ENCODE assay signal across 9 cellular contexts in genomic region chr7:155509725-155510551, GRCh38. TPM values are rescaled to one million over a fixed set of nuclear protein-coding genes. Genes with fewer than 3 reads are reported as not detected.
A peak's percentile ranks its signal among the peaks of the same experiment; 100 is the strongest.
DNase-seq lines count a peak whose midpoint lies in the region; ATAC-seq lines count a peak whose summit lies in the region.
"Had no signal": no experiment of that assay in that cellular context is flagged by ENCODE, and none has a peak within 500 bp of the region (broad histone marks: within the 10 kb centered on the region; RNA-seq: fewer than 3 reads in every experiment).

No MANE protein-coding gene starts in this region.

- H3K4me3 Mint-ChIP-seq in activated naive CD4-positive, alpha-beta T cell treated with anti-CD3 and anti-CD28 coated beads for 36 hours, result peak overlapping the region; percentile 54
- H3K4me3 Mint-ChIP-seq in activated CD4-positive, alpha-beta memory T cell treated with anti-CD3 and anti-CD28 coated beads for 36 hours, result peak overlapping the region; percentile 28
- peak overlapping the region; percentile 11 for H3K4me3 Mint-ChIP-seq in stimulated activated effector memory CD8-positive, alpha-beta T cell treated with anti-CD3 and anti-CD28 coated beads, Interleukin-12 subunit alpha, Interleukin-12 subunit beta, amount 100 ng/mL, for 72 hours

- no peaks in the 10 kb centered on the region for H3K9me3 Mint-ChIP-seq in activated naive CD4-positive, alpha-beta T cell treated with anti-CD3 and anti-CD28 coated beads for 36 hours
- no peaks in the 10 kb centered on the region for H3K9me3 Mint-ChIP-seq in activated CD4-positive, alpha-beta memory T cell treated with anti-CD3 and anti-CD28 coated beads for 36 hours
- no peaks in the 10 kb centered on the region for H3K9me3 Mint-ChIP-seq in stimulated activated effector memory CD8-positive, alpha-beta T cell treated with anti-CD3 and anti-CD28 coated beads, Interleukin-12 subunit alpha, Interleukin-12 subunit beta, amount 100 ng/mL, for 72 hours

- H3K27ac Mint-ChIP-seq in activated naive CD4-positive, alpha-beta T cell treated with anti-CD3 and anti-CD28 coated beads for 36 hours, result no peak overlapping the region
- no peak overlapping the region for H3K27ac Mint-ChIP-seq in activated CD4-positive, alpha-beta memory T cell treated with anti-CD3 and anti-CD28 coated beads for 36 hours
- no peak overlapping the region for H3K27ac Mint-ChIP-seq in stimulated activated effector memory CD8-positive, alpha-beta T cell treated with anti-CD3 and anti-CD28 coated beads, Interleukin-12 subunit alpha, Interleukin-12 subunit beta, amount 100 ng/mL, for 72 hours

- intact Hi-C loops in activated naive CD4-positive, alpha-beta T cell treated with anti-CD3 and anti-CD28 coated beads for 36 hours (cut with micrococcal nuclease), result loop anchor here (2.0 kb wide), 4 partner anchors 43 to 135 kb away; no protein-coding TSS in a partner anchor
- intact Hi-C loops in activated CD4-positive, alpha-beta memory T cell treated with anti-CD3 and anti-CD28 coated beads for 36 hours (cut with micrococcal nuclease), result loop anchor here (2.0 kb wide), 2 partner anchors 43 to 135 kb away; no protein-coding TSS in a partner anchor

- CTCF ChIA-PET in activated naive CD4-positive, alpha-beta T cell treated with anti-CD3 and anti-CD28 coated beads for 36 hours (lab: Charles Lee), result interaction anchor here (0.6 to 1.2 kb wide), 2 partner anchors 44 to 130 kb away, joined by 4 read pairs; no protein-coding TSS in a partner anchor
- CTCF ChIA-PET in activated CD4-positive, alpha-beta memory T cell treated with anti-CD3 and anti-CD28 coated beads for 36 hours (lab: Charles Lee), result interaction anchor here (0.8 kb wide), 1 partner anchor 130 kb away, joined by 3 read pairs; no protein-coding TSS in a partner anchor

- H3K4me1 Mint-ChIP-seq in activated naive CD4-positive, alpha-beta T cell treated with anti-CD3 and anti-CD28 coated beads for 36 hours (ENCODE audit: low read depth), result peaks cover 18% of the 10 kb centered on the region
- peaks cover 15% of the 10 kb centered on the region for H3K4me1 Mint-ChIP-seq in activated CD4-positive, alpha-beta memory T cell treated with anti-CD3 and anti-CD28 coated beads for 36 hours (ENCODE audit: low read depth)
- peaks cover 11% of the 10 kb centered on the region for H3K4me1 Mint-ChIP-seq in stimulated activated effector memory CD8-positive, alpha-beta T cell treated with anti-CD3 and anti-CD28 coated beads, Interleukin-12 subunit alpha, Interleukin-12 subunit beta, amount 100 ng/mL, for 72 hours

- ATAC-seq in stimulated activated effector memory CD8-positive, alpha-beta T cell treated with anti-CD3 and anti-CD28 coated beads, Interleukin-12 subunit alpha, Interleukin-12 subunit beta, amount 100 ng/mL, for 72 hours, result no peak
- ATAC-seq in HG03442 (IDR thresholded peaks at IDR 0.05; ENCODE audit: unreplicated experiment), result no peak
- no peak for ATAC-seq in HG03378 (IDR thresholded peaks at IDR 0.05; ENCODE audit: unreplicated experiment)

- POLR2A ChIA-PET in activated CD4-positive, alpha-beta memory T cell treated with anti-CD3 and anti-CD28 coated beads for 36 hours (lab: Charles Lee), result no interaction called here

- H3K27me3 Mint-ChIP-seq in activated naive CD4-positive, alpha-beta T cell treated with anti-CD3 and anti-CD28 coated beads for 36 hours (ENCODE audit: low read depth), result peaks cover 73% of the 10 kb centered on the region
- H3K27me3 Mint-ChIP-seq in activated CD4-positive, alpha-beta memory T cell treated with anti-CD3 and anti-CD28 coated beads for 36 hours, result peaks cover 65% of the 10 kb centered on the region

- no peak for DNase-seq in activated naive CD4-positive, alpha-beta T cell treated with anti-CD3 and anti-CD28 coated beads for 36 hours
- no peak for DNase-seq in activated naive CD4-positive, alpha-beta T cell treated with anti-CD3 and anti-CD28 coated beads, Interleukin-2, amount 50 U/mL, for 16 hours
- no peak for DNase-seq in activated CD4-positive, alpha-beta memory T cell treated with anti-CD3 and anti-CD28 coated beads for 36 hours
- DNase-seq in iPS-NIHi7 (ENCODE audit: extremely low spot score) (peak; percentile 68), SKM-1 (lab: John Stamatoyannopoulos, UW; ENCODE audit: unreplicated experiment) (no peak)
- no peak for DNase-seq in stimulated activated effector memory CD8-positive, alpha-beta T cell treated with anti-CD3 and anti-CD28 coated beads, Interleukin-12 subunit alpha, Interleukin-12 subunit beta, amount 100 ng/mL, for 72 hours (ENCODE audit: low spot score in 2 of 2)

- H3K36me3 Mint-ChIP-seq in activated naive CD4-positive, alpha-beta T cell treated with anti-CD3 and anti-CD28 coated beads for 36 hours (ENCODE audit: low read depth), result no peaks in the 10 kb centered on the region
- H3K36me3 Mint-ChIP-seq in activated CD4-positive, alpha-beta memory T cell treated with anti-CD3 and anti-CD28 coated beads for 36 hours, result peaks cover 5% of the 10 kb centered on the region
- H3K36me3 Mint-ChIP-seq in stimulated activated effector memory CD8-positive, alpha-beta T cell treated with anti-CD3 and anti-CD28 coated beads, Interleukin-12 subunit alpha, Interleukin-12 subunit beta, amount 100 ng/mL, for 72 hours, result peaks cover 9% of the 10 kb centered on the region

RNA-seq across cellular contexts. Expression of gene CNPY1, which starts 36.4 kb away (rescaled TPM):
- not detected for total RNA-seq in activated naive CD4-positive, alpha-beta T cell treated with anti-CD3 and anti-CD28 coated beads for 36 hours
- total RNA-seq in activated CD4-positive, alpha-beta memory T cell treated with anti-CD3 and anti-CD28 coated beads for 36 hours, result not detected
- total RNA-seq: lung microvascular endothelial cell had no signal

RNA-seq across cellular contexts. Expression of gene EN2, which starts 52.0 kb away (rescaled TPM):
- total RNA-seq in activated naive CD4-positive, alpha-beta T cell treated with anti-CD3 and anti-CD28 coated beads for 36 hours, result not detected
- total RNA-seq in activated CD4-positive, alpha-beta memory T cell treated with anti-CD3 and anti-CD28 coated beads for 36 hours, result not detected
- total RNA-seq: lung microvascular endothelial cell had no signal
